ENCODE assay signal across 8 cellular contexts in genomic region chr6:26044140-26045045, GRCh38. TPM values are rescaled to one million over a fixed set of nuclear protein-coding genes. Genes with fewer than 3 reads are reported as not detected.
DNase-seq lines count a peak whose midpoint lies in the region; ATAC-seq, FAIRE-seq and TF ChIP-seq lines count a peak whose summit lies in the region.

No MANE protein-coding gene starts in this region.

- peak; percentile 22 for DNase-seq in A673 (ENCODE audit: low spot score)
- DNase-seq in activated CD8-positive, alpha-beta memory T cell treated with anti-CD3 and anti-CD28 coated beads for 24 hours = peak; percentile 71
- no peak for DNase-seq in esophagus squamous epithelium (lab: John Stamatoyannopoulos, UW)
- DNase-seq in osteocyte (ENCODE audit: extremely low spot score, unreplicated experiment) = no peak
- no peak for DNase-seq in GDM1 (lab: John Stamatoyannopoulos, UW)
- DNase-seq in D721Med (ENCODE audit: insufficient read length, low spot score) = no peak

- H3K36me3 ChIP-seq in A673 (ENCODE audit: insufficient read depth, low read length, poor library complexity, severe bottlenecking) (no peaks in the 10 kb centered on the region), esophagus squamous epithelium (no peaks in the 10 kb centered on the region)

- CTCF ChIA-PET in A673 (lab: Charles Lee) = interaction anchor here (0.7 kb wide), 1 partner anchor 10 kb away, joined by 4 read pairs; no protein-coding TSS in a partner anchor

- peak; percentile 16 for ATAC-seq in HG03457 (IDR thresholded peaks at IDR 0.05; ENCODE audit: unreplicated experiment)

- peak overlapping the region; percentile 42 for H3K4me3 ChIP-seq in A673 (ENCODE audit: low read depth, low read length, poor library complexity, severe bottlenecking)
- H3K4me3 ChIP-seq in esophagus squamous epithelium = peak overlapping the region; percentile 26 to 71 (median 58)

- H3K9me3 ChIP-seq in A673 (ENCODE audit: low read depth, low read length, poor library complexity, severe bottlenecking) (no peaks in the 10 kb centered on the region), esophagus squamous epithelium (no peaks in the 10 kb centered on the region)

- H3K4me1 ChIP-seq in A673 (ENCODE audit: insufficient read depth, low read length, poor library complexity, severe bottlenecking) = peaks cover 7% of the 10 kb centered on the region
- H3K4me1 ChIP-seq in esophagus squamous epithelium = peaks cover 5 to 28% (median 9%) of the 10 kb centered on the region in 3 donors

- H3K27ac ChIP-seq in A673 (ENCODE audit: low read depth, low read length, poor library complexity, severe bottlenecking) (peak overlapping the region; percentile 80), esophagus squamous epithelium (peak overlapping the region; percentile 84 to 94 (median 94))

- no peaks in the 10 kb centered on the region for H3K36me3 Mint-ChIP-seq in osteocyte (ENCODE audit: unreplicated experiment)

- FAIRE-seq in D721Med (lab: Jason Lieb, UNC) = no peak

- H3K27me3 ChIP-seq in A673 (replicated peaks; ENCODE audit: insufficient read depth, low read depth, low read length, poor library complexity) = no peaks in the 10 kb centered on the region
- no peaks in the 10 kb centered on the region for H3K27me3 ChIP-seq in esophagus squamous epithelium

- H3K9me3 Mint-ChIP-seq in osteocyte (ENCODE audit: unreplicated experiment) = no peaks in the 10 kb centered on the region

- peak overlapping the region; percentile 72 for H3K4me3 Mint-ChIP-seq in osteocyte (ENCODE audit: unreplicated experiment)

- TF ChIP-seq POLR2A in GM19193 (IDR thresholded peaks at IDR 0.05; ENCODE audit: extremely low read depth, insufficient read depth, insufficient read length) (peak; percentile 80), esophagus squamous epithelium (IDR thresholded peaks at IDR 0.05) (no peak)

- TSS peak; percentile 43 for BruUV-seq in A673 (replicated peaks; lab: Mats Ljungman, UMichigan)

- peak overlapping the region; percentile 94 for H3K27ac Mint-ChIP-seq in osteocyte (ENCODE audit: unreplicated experiment)

- peaks cover 4% of the 10 kb centered on the region for H3K4me1 Mint-ChIP-seq in osteocyte (ENCODE audit: unreplicated experiment)

- 1 to 3% methylated on average over 39 of the region's 39 CpGs for WGBS in esophagus squamous epithelium, 2 donors

- intact Hi-C loops in A673 (cut with micrococcal nuclease; ENCODE audit: unreplicated experiment) (loop anchor here (10.0 kb wide), 1 partner anchor 1770 kb away; a partner anchor contains a TSS), esophagus squamous epithelium (cut with DNase I) (no loop called here)

- TF ChIP-seq CTCF in A673 (conservative IDR thresholded peaks at IDR 0.05; ENCODE audit: low read depth, low read length) (no peak), esophagus squamous epithelium (IDR thresholded peaks at IDR 0.05) (peak in 1 of 6 experiments; percentile 13), osteocyte (IDR thresholded peaks at IDR 0.05) (no peak), D721Med (IDR thresholded peaks at IDR 0.05; ENCODE audit: insufficient read depth, missing control alignments) (no peak)

- POLR2A ChIA-PET in A673 (lab: Charles Lee; ENCODE audit: low non-redundant PET) = interaction anchor here (0.6 to 2.0 kb wide), 10 partner anchors 8 to 240 kb away, joined by 3 to 19 read pairs (median 3); a partner anchor contains a TSS

- no peaks in the 10 kb centered on the region for H3K27me3 Mint-ChIP-seq in osteocyte (ENCODE audit: unreplicated experiment)

RNA-seq across cellular contexts. Expression of gene HFE, which starts 42.8 kb away (rescaled TPM):
- total RNA-seq in A673 (2021) (7.8 and 11.5 TPM in 2 replicates), esophagus squamous epithelium (1 to 10 TPM; 2.9 to 7.3 (median 4.3) TPM), osteocyte (6.0 and 6.2 TPM in 2 replicates)

Comparison
In these comparisons a context has a peak if more than half of its experiments do, and no peak if none do; other contexts are left out.
1. DNase-seq: peak in A673 (single experiment) and activated CD8-positive, alpha-beta memory T cell treated with anti-CD3 and anti-CD28 coated beads for 24 hours (single experiment); none in esophagus squamous epithelium (single experiment), osteocyte (single experiment), GDM1 (single experiment) and D721Med (single experiment).